1 cellular context compared by ENCODE assay signal in genomic region chr6:76275746-76276145, GRCh38.
TF ChIP-seq lines count a peak whose summit lies in the region.

No MANE protein-coding gene starts in this region.

TF ChIP-seq in GM23338, 12 proteins besides CTCF, POLR2A, EP300 and RAD21 (continued from another document):
- TF ChIP-seq REST (IDR thresholded peaks at IDR 0.05; ENCODE audit: unreplicated experiment) (no peak), EZH2 (IDR thresholded peaks at IDR 0.05; ENCODE audit: low read depth, unreplicated experiment) (no peak), JUNB (IDR thresholded peaks at IDR 0.05; ENCODE audit: unreplicated experiment) (no peak), ETS1 (IDR thresholded peaks at IDR 0.05) (no peak), NANOG (IDR thresholded peaks at IDR 0.05; ENCODE audit: borderline replicate concordance) (no peak)
TF ChIP-seq in GM23338: peak in this region for 0.
